1 cellular context compared by ENCODE assay signal in the genomic region with DNA sequence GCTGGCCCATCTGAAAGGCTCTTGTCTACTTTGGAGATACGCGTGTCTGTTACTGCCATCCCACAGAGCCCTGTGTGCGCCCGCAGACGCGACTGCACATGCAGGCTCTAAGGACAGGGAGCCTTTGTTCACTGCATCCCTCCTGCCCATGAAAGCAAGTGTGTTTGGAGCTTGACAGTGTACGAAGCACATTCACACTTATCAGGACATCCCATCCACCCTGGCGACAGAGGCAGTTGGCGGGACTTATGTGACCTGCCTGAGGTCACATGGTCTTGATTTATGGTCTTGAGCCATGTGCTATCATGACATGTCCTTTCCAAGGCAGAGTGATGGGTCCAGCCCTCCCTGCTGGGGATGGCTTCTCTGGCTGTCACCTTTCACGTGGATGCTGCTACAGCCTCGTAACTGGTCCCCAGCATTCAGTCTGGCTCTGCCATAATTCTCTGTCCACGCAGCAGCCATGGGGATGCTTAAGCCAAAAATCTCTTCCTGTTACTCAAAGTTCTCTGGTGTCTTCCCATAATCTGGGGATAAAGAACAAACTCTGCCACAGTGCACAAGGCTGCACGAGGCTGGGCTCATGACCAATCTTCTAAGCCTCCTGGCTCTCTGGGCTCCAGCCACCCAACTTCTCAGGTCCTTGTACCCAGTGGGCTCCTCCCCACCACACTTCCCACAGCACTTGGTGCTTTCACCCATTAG.
TF ChIP-seq lines count a peak whose summit lies in the region.

No MANE protein-coding gene starts in this region.

TF ChIP-seq in K562, 482 proteins besides CTCF, POLR2A, EP300 and RAD21 (continued from another document):
- TF ChIP-seq, protein P1, sequence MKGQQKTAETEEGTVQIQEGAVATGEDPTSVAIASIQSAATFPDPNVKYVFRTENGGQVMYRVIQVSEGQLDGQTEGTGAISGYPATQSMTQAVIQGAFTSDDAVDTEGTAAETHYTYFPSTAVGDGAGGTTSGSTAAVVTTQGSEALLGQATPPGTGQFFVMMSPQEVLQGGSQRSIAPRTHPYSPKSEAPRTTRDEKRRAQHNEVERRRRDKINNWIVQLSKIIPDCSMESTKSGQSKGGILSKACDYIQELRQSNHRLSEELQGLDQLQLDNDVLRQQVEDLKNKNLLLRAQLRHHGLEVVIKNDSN (CRISPR knock-in tag; IDR thresholded peaks at IDR 0.05), result peak; percentile 88
- TF ChIP-seq, protein P2, sequence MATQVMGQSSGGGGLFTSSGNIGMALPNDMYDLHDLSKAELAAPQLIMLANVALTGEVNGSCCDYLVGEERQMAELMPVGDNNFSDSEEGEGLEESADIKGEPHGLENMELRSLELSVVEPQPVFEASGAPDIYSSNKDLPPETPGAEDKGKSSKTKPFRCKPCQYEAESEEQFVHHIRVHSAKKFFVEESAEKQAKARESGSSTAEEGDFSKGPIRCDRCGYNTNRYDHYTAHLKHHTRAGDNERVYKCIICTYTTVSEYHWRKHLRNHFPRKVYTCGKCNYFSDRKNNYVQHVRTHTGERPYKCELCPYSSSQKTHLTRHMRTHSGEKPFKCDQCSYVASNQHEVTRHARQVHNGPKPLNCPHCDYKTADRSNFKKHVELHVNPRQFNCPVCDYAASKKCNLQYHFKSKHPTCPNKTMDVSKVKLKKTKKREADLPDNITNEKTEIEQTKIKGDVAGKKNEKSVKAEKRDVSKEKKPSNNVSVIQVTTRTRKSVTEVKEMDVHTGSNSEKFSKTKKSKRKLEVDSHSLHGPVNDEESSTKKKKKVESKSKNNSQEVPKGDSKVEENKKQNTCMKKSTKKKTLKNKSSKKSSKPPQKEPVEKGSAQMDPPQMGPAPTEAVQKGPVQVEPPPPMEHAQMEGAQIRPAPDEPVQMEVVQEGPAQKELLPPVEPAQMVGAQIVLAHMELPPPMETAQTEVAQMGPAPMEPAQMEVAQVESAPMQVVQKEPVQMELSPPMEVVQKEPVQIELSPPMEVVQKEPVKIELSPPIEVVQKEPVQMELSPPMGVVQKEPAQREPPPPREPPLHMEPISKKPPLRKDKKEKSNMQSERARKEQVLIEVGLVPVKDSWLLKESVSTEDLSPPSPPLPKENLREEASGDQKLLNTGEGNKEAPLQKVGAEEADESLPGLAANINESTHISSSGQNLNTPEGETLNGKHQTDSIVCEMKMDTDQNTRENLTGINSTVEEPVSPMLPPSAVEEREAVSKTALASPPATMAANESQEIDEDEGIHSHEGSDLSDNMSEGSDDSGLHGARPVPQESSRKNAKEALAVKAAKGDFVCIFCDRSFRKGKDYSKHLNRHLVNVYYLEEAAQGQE (CRISPR knock-in tag; IDR thresholded peaks at IDR 0.05; ENCODE audit: low read depth), result no peak
- TF ChIP-seq, protein P3, sequence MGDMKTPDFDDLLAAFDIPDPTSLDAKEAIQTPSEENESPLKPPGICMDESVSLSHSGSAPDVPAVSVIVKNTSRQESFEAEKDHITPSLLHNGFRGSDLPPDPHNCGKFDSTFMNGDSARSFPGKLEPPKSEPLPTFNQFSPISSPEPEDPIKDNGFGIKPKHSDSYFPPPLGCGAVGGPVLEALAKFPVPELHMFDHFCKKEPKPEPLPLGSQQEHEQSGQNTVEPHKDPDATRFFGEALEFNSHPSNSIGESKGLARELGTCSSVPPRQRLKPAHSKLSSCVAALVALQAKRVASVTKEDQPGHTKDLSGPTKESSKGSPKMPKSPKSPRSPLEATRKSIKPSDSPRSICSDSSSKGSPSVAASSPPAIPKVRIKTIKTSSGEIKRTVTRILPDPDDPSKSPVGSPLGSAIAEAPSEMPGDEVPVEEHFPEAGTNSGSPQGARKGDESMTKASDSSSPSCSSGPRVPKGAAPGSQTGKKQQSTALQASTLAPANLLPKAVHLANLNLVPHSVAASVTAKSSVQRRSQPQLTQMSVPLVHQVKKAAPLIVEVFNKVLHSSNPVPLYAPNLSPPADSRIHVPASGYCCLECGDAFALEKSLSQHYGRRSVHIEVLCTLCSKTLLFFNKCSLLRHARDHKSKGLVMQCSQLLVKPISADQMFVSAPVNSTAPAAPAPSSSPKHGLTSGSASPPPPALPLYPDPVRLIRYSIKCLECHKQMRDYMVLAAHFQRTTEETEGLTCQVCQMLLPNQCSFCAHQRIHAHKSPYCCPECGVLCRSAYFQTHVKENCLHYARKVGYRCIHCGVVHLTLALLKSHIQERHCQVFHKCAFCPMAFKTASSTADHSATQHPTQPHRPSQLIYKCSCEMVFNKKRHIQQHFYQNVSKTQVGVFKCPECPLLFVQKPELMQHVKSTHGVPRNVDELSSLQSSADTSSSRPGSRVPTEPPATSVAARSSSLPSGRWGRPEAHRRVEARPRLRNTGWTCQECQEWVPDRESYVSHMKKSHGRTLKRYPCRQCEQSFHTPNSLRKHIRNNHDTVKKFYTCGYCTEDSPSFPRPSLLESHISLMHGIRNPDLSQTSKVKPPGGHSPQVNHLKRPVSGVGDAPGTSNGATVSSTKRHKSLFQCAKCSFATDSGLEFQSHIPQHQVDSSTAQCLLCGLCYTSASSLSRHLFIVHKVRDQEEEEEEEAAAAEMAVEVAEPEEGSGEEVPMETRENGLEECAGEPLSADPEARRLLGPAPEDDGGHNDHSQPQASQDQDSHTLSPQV (IDR thresholded peaks at IDR 0.05), result no peak
- TF ChIP-seq RCOR1 (IDR thresholded peaks at IDR 0.05; ENCODE audit: borderline replicate concordance in 1 of 2, low read depth in 2 of 2, low read length in 2 of 2), result peak in 1 of 2 experiments; percentile 70; a peak in 1 of 4 replicates
- TF ChIP-seq FOXK1 (CRISPR knock-in tag; IDR thresholded peaks at IDR 0.05; ENCODE audit: borderline replicate concordance), result no peak
- no peak for TF ChIP-seq ZNF282 (CRISPR knock-in tag; IDR thresholded peaks at IDR 0.05)
- TF ChIP-seq NCOA6 (IDR thresholded peaks at IDR 0.05), result no peak
- TF ChIP-seq ZBED1 (IDR thresholded peaks at IDR 0.05), result peak; percentile 99
- TF ChIP-seq, protein P4, sequence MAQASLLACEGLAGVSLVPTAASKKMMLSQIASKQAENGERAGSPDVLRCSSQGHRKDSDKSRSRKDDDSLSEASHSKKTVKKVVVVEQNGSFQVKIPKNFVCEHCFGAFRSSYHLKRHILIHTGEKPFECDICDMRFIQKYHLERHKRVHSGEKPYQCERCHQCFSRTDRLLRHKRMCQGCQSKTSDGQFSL (CRISPR knock-in tag; IDR thresholded peaks at IDR 0.05), result no peak
- TF ChIP-seq, protein P4 (tag; IDR thresholded peaks at IDR 0.05), result no peak
- TF ChIP-seq, protein P5, sequence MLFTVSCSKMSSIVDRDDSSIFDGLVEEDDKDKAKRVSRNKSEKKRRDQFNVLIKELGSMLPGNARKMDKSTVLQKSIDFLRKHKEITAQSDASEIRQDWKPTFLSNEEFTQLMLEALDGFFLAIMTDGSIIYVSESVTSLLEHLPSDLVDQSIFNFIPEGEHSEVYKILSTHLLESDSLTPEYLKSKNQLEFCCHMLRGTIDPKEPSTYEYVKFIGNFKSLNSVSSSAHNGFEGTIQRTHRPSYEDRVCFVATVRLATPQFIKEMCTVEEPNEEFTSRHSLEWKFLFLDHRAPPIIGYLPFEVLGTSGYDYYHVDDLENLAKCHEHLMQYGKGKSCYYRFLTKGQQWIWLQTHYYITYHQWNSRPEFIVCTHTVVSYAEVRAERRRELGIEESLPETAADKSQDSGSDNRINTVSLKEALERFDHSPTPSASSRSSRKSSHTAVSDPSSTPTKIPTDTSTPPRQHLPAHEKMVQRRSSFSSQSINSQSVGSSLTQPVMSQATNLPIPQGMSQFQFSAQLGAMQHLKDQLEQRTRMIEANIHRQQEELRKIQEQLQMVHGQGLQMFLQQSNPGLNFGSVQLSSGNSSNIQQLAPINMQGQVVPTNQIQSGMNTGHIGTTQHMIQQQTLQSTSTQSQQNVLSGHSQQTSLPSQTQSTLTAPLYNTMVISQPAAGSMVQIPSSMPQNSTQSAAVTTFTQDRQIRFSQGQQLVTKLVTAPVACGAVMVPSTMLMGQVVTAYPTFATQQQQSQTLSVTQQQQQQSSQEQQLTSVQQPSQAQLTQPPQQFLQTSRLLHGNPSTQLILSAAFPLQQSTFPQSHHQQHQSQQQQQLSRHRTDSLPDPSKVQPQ (CRISPR knock-in tag; IDR thresholded peaks at IDR 0.05; ENCODE audit: borderline replicate concordance), result peak; percentile 80
- TF ChIP-seq NFATC3 (IDR thresholded peaks at IDR 0.05), result no peak
- TF ChIP-seq, protein P6, sequence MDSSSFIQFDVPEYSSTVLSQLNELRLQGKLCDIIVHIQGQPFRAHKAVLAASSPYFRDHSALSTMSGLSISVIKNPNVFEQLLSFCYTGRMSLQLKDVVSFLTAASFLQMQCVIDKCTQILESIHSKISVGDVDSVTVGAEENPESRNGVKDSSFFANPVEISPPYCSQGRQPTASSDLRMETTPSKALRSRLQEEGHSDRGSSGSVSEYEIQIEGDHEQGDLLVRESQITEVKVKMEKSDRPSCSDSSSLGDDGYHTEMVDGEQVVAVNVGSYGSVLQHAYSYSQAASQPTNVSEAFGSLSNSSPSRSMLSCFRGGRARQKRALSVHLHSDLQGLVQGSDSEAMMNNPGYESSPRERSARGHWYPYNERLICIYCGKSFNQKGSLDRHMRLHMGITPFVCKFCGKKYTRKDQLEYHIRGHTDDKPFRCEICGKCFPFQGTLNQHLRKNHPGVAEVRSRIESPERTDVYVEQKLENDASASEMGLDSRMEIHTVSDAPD (CRISPR knock-in tag; IDR thresholded peaks at IDR 0.05), result no peak
- TF ChIP-seq HMGN3 (IDR thresholded peaks at IDR 0.05; ENCODE audit: borderline replicate concordance, extremely low read depth, insufficient read length, low read depth, low read length), result no peak
- peak; percentile 51; the same call in 1 of the 2 replicates for TF ChIP-seq ARID1B (IDR thresholded peaks at IDR 0.05)
- TF ChIP-seq ZZZ3 (IDR thresholded peaks at IDR 0.05), result no peak
- no peak for TF ChIP-seq RBM25 (IDR thresholded peaks at IDR 0.05; ENCODE audit: low read depth, low read length, severe bottlenecking)
- TF ChIP-seq, protein P7, sequence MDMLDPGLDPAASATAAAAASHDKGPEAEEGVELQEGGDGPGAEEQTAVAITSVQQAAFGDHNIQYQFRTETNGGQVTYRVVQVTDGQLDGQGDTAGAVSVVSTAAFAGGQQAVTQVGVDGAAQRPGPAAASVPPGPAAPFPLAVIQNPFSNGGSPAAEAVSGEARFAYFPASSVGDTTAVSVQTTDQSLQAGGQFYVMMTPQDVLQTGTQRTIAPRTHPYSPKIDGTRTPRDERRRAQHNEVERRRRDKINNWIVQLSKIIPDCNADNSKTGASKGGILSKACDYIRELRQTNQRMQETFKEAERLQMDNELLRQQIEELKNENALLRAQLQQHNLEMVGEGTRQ (CRISPR knock-in tag; IDR thresholded peaks at IDR 0.05), result peak; percentile 87
- TF ChIP-seq ZKSCAN3 (CRISPR knock-in tag; IDR thresholded peaks at IDR 0.05), result no peak
- no peak for TF ChIP-seq ZFX (CRISPR knock-in tag; IDR thresholded peaks at IDR 0.05)
- TF ChIP-seq SRSF1 (IDR thresholded peaks at IDR 0.05; ENCODE audit: low read depth, low read length), result no peak
- TF ChIP-seq, protein P8, sequence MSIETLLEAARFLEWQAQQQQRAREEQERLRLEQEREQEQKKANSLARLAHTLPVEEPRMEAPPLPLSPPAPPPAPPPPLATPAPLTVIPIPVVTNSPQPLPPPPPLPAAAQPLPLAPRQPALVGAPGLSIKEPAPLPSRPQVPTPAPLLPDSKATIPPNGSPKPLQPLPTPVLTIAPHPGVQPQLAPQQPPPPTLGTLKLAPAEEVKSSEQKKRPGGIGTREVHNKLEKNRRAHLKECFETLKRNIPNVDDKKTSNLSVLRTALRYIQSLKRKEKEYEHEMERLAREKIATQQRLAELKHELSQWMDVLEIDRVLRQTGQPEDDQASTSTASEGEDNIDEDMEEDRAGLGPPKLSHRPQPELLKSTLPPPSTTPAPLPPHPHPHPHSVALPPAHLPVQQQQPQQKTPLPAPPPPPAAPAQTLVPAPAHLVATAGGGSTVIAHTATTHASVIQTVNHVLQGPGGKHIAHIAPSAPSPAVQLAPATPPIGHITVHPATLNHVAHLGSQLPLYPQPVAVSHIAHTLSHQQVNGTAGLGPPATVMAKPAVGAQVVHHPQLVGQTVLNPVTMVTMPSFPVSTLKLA (conservative IDR thresholded peaks at IDR 0.05), result peak; percentile 91 to 95
- peak; percentile 84 for TF ChIP-seq RAD51 (IDR thresholded peaks at IDR 0.05; ENCODE audit: borderline replicate concordance, low read depth)
